ENCODE assay signal across 9 cellular contexts in genomic region chr4:16199132-16199531, GRCh38.
A peak's percentile ranks its signal among the peaks of the same experiment; 100 is the strongest.
DNase-seq lines count a peak whose midpoint lies in the region; ATAC-seq and TF ChIP-seq lines count a peak whose summit lies in the region.
"Had no signal": no experiment of that assay in that cellular context is flagged by ENCODE, and none has a peak within 500 bp of the region (broad histone marks: within the 10 kb centered on the region; RNA-seq: fewer than 3 reads in every experiment).

No MANE protein-coding gene starts in this region.

- TF ChIP-seq CTCF in foreskin fibroblast (IDR thresholded peaks at IDR 0.05; ENCODE audit: low read depth, low read length), result peak; percentile 24

- H3K27ac Mint-ChIP-seq in stimulated activated naive CD8-positive, alpha-beta T cell treated with anti-CD3 and anti-CD28 coated beads, Interleukin-15, amount 100 ng/mL, for 72 hours, result no peak overlapping the region

- peak; percentile 34 for ATAC-seq in GM18868 (IDR thresholded peaks at IDR 0.05; ENCODE audit: unreplicated experiment)
- ATAC-seq in stimulated activated naive CD8-positive, alpha-beta T cell treated with anti-CD3 and anti-CD28 coated beads, Interleukin-15, amount 100 ng/mL, for 72 hours, result no peak
- ATAC-seq in HG02763 (IDR thresholded peaks at IDR 0.05; ENCODE audit: unreplicated experiment), result no peak
- no peak for ATAC-seq in GM18517 (IDR thresholded peaks at IDR 0.05; ENCODE audit: unreplicated experiment)

- no peaks in the 10 kb centered on the region for H3K9me3 Mint-ChIP-seq in stimulated activated naive CD8-positive, alpha-beta T cell treated with anti-CD3 and anti-CD28 coated beads, Interleukin-15, amount 100 ng/mL, for 72 hours

- no peak overlapping the region for H3K4me3 ChIP-seq in foreskin fibroblast (ENCODE audit: low read depth in 1 of 2, low read length in 2 of 2)

- H3K4me1 Mint-ChIP-seq in stimulated activated naive CD8-positive, alpha-beta T cell treated with anti-CD3 and anti-CD28 coated beads, Interleukin-15, amount 100 ng/mL, for 72 hours, result peaks cover 24% of the 10 kb centered on the region

- H3K27me3 Mint-ChIP-seq in stimulated activated naive CD8-positive, alpha-beta T cell treated with anti-CD3 and anti-CD28 coated beads, Interleukin-15, amount 100 ng/mL, for 72 hours, result no peaks in the 10 kb centered on the region

- no peak overlapping the region for H3K27ac ChIP-seq in substantia nigra (ENCODE audit: low read depth, low read length, poor library complexity, severe bottlenecking)

- H3K4me3 Mint-ChIP-seq in stimulated activated naive CD8-positive, alpha-beta T cell treated with anti-CD3 and anti-CD28 coated beads, Interleukin-15, amount 100 ng/mL, for 72 hours, result no peak overlapping the region

- DNase-seq in AG08395 (ENCODE audit: low spot score), result peak; percentile 24
- peak; percentile 41 for DNase-seq in RKO (ENCODE audit: low spot score)
- DNase-seq in foreskin fibroblast, result peak in 1 of 2 donors; percentile 39
- no peak for DNase-seq in stimulated activated naive CD8-positive, alpha-beta T cell treated with anti-CD3 and anti-CD28 coated beads, Interleukin-15, amount 100 ng/mL, for 72 hours
- no peak for DNase-seq in substantia nigra (lab: John Stamatoyannopoulos, UW)
- DNase-seq: NCI-H187 treated with DMSO at 0.1 percent for 48 hours had no signal

Comparison
In these comparisons a context has a peak if more than half of its experiments do, and no peak if none do; other contexts are left out.
1. DNase-seq: peak in AG08395 (single experiment) and RKO (single experiment); none in stimulated activated naive CD8-positive, alpha-beta T cell treated with anti-CD3 and anti-CD28 coated beads, Interleukin-15, amount 100 ng/mL, for 72 hours (0 of 2) and substantia nigra (0 of 49).